In genomic region chr9:114156311-114156657, GRCh38 we compare ENCODE assay signal across 9 cellular contexts. TPM values are rescaled to one million over a fixed set of nuclear protein-coding genes. Genes with fewer than 3 reads are reported as not detected.
A peak's percentile ranks its signal among the peaks of the same experiment; 100 is the strongest.
DNase-seq lines count a peak whose midpoint lies in the region; ATAC-seq and TF ChIP-seq lines count a peak whose summit lies in the region.
"Had no signal": no experiment of that assay in that cellular context is flagged by ENCODE, and none has a peak within 500 bp of the region (broad histone marks: within the 10 kb centered on the region; RNA-seq: fewer than 3 reads in every experiment).

No MANE protein-coding gene starts in this region.

- no peak overlapping the region for H3K4me2 ChIP-seq in Karpas-422 (ENCODE audit: low read depth, low read length, poor library complexity, severe bottlenecking)

- H3K27me3 Mint-ChIP-seq in Caco-2 (ENCODE audit: insufficient read depth, unreplicated experiment) = no peaks in the 10 kb centered on the region

- no peak overlapping the region for H2AFZ ChIP-seq in Karpas-422 (ENCODE audit: low read length)

- H3K36me3 ChIP-seq in Caco-2 (ENCODE audit: control insufficient read depth, insufficient read depth, low read length) = no peaks in the 10 kb centered on the region
- H3K36me3 ChIP-seq in SK-N-MC (ENCODE audit: insufficient read depth, low read length) = no peaks in the 10 kb centered on the region
- no peaks in the 10 kb centered on the region for H3K36me3 ChIP-seq in endocrine pancreas (ENCODE audit: control insufficient read depth, insufficient read depth, low read length)
- no peaks in the 10 kb centered on the region for H3K36me3 ChIP-seq in aorta (ENCODE audit: control insufficient read depth in 1 of 2, insufficient read depth in 2 of 2, low read length in 1 of 2)
- no peaks in the 10 kb centered on the region for H3K36me3 ChIP-seq in Karpas-422 (ENCODE audit: insufficient read depth, low read length)

- CTCF ChIA-PET in Caco-2 (lab: Charles Lee) = interaction anchor here (1.2 to 4.1 kb wide), 2 partner anchors 48 to 74 kb away, joined by 3 to 76 read pairs; no protein-coding TSS in a partner anchor

- WGBS in aorta, 2 donors = 0 to 1% methylated on average over 13 to 19 of the region's 19 CpGs

- peaks cover 12% of the 10 kb centered on the region for H3K36me3 Mint-ChIP-seq in Caco-2 (ENCODE audit: insufficient read depth, unreplicated experiment)

- 0 out of 2 replicates have a peak, but pooled peaks cover 4% of the 10 kb centered on the region for H4K20me1 ChIP-seq in Karpas-422 (ENCODE audit: insufficient read depth, low read depth, low read length)

- H3K4me1 ChIP-seq in Caco-2 (peaks cover 11% of the 10 kb centered on the region), endocrine pancreas (ENCODE audit: control insufficient read depth, insufficient read depth, low read length) (no peaks in the 10 kb centered on the region), aorta (ENCODE audit: control insufficient read depth in 1 of 2, insufficient read depth in 2 of 2, low read length in 2 of 2) (no peaks in the 10 kb centered on the region), Karpas-422 (ENCODE audit: low read length) (no peaks in the 10 kb centered on the region)

- H3K9me3 ChIP-seq in Caco-2 = no peaks in the 10 kb centered on the region
- H3K9me3 ChIP-seq in SK-N-MC (ENCODE audit: low read depth, low read length) = no peaks in the 10 kb centered on the region
- H3K9me3 ChIP-seq in endocrine pancreas (ENCODE audit: control insufficient read depth, low read length) = no peaks in the 10 kb centered on the region
- H3K9me3 ChIP-seq in aorta (ENCODE audit: control insufficient read depth, low read length) = no peaks in the 10 kb centered on the region
- H3K9me3 ChIP-seq in Karpas-422 (ENCODE audit: low read length) = no peaks in the 10 kb centered on the region

- H3K9me2 ChIP-seq in Karpas-422 (replicated peaks; ENCODE audit: insufficient read depth, low read length) = no peaks in the 10 kb centered on the region

- H3K79me2 ChIP-seq in Karpas-422 (ENCODE audit: low read length) = no peaks in the 10 kb centered on the region

- H3K4me3 ChIP-seq in Caco-2 (ENCODE audit: low read depth, low read length) (peak overlapping the region; percentile 81), SK-N-MC (peak overlapping the region; percentile 91), endocrine pancreas (ENCODE audit: control insufficient read depth, insufficient read depth, low read length) (peak overlapping the region; percentile 49), aorta (ENCODE audit: low read length in 2 of 2) (peak overlapping the region; percentile 84), Karpas-422 (ENCODE audit: low read length) (no peak overlapping the region)

- H3K27me3 ChIP-seq in Caco-2 (replicated peaks; ENCODE audit: control insufficient read depth, insufficient read depth, low read length) (no peaks in the 10 kb centered on the region), endocrine pancreas (ENCODE audit: control insufficient read depth, insufficient read depth, low read length) (peaks cover 8% of the 10 kb centered on the region), aorta (ENCODE audit: control insufficient read depth in 1 of 2, insufficient read depth in 2 of 2, low read length in 1 of 2) (no peaks in the 10 kb centered on the region), Karpas-422 (ENCODE audit: low read length) (no peaks in the 10 kb centered on the region)

- H3K27ac ChIP-seq in SK-N-MC (no peak overlapping the region), aorta (ENCODE audit: low read depth in 1 of 2, low read length in 2 of 2) (peak overlapping the region in 1 of 2 donors; percentile 64), Karpas-422 (ENCODE audit: low read length) (no peak overlapping the region)

- H3K9me3 Mint-ChIP-seq in Caco-2 (ENCODE audit: unreplicated experiment) = no peaks in the 10 kb centered on the region

- TF ChIP-seq CTCF in Caco-2 (IDR thresholded peaks at IDR 0.05; ENCODE audit: insufficient read depth in 1 of 2, low read depth in 1 of 2, low read length in 1 of 2, severe bottlenecking in 1 of 2, unreplicated experiment in 1 of 2) (no peak), GM10266 (IDR thresholded peaks at IDR 0.05; ENCODE audit: control insufficient read depth, insufficient read depth, low read depth, missing control alignments) (no peak)

- intact Hi-C loops in Caco-2 (cut with micrococcal nuclease; ENCODE audit: unreplicated experiment) (loop anchor here (1.0 kb wide), 1 partner anchor 45 kb away; no protein-coding TSS in a partner anchor), aorta (cut with DNase I) (loop anchor here (2.0 to 5.0 kb wide), 3 partner anchors 81 to 116 kb away; no protein-coding TSS in a partner anchor)

- H3K4me3 Mint-ChIP-seq in Caco-2 (ENCODE audit: unreplicated experiment) = peak overlapping the region; percentile 78

- no peak for ATAC-seq in aorta (ENCODE audit: low FRiP score)

- BruUV-seq in Caco-2 (replicated peaks; lab: Mats Ljungman, UMichigan) = TSS peak; percentile 32

- peaks cover 13% of the 10 kb centered on the region for H3K4me1 Mint-ChIP-seq in Caco-2 (ENCODE audit: low read depth, unreplicated experiment)

- H3K27ac Mint-ChIP-seq in Caco-2 (ENCODE audit: unreplicated experiment) = peak overlapping the region; percentile 82

- H3K9ac ChIP-seq in SK-N-MC (ENCODE audit: insufficient read length) (peak overlapping the region; percentile 71), endocrine pancreas (ENCODE audit: control insufficient read depth, insufficient read depth, low read length) (peak overlapping the region; percentile 78), Karpas-422 (ENCODE audit: low read length) (no peak overlapping the region)

- no peak for DNase-seq in Caco-2
- DNase-seq in SK-N-MC (ENCODE audit: low read depth, low spot score) = no peak
- peak; percentile 30 for DNase-seq in myocyte (ENCODE audit: low read depth)
- DNase-seq in aorta = peak; percentile 68 to 76
- no peak for DNase-seq in GM10266 (ENCODE audit: extremely low spot score)
- no peak for DNase-seq in UCSD-AML1 (lab: John Stamatoyannopoulos, UW; ENCODE audit: unreplicated experiment)
- DNase-seq in Karpas-422 = no peak

- POLR2A ChIA-PET in Caco-2 (lab: Charles Lee) = interaction anchor here (0.6 kb wide), 1 partner anchor 33 kb away, joined by 3 read pairs; no protein-coding TSS in a partner anchor

RNA-seq across cellular contexts. Expression of gene COL27A1, which starts 0.9 kb away (rescaled TPM):
- total RNA-seq in Caco-2 (2022) (31.1 and 41.3 TPM in 2 replicates), myocyte (2.9 and 3.5 TPM in 2 replicates), aorta (10 to 100 TPM; 36.9 to 54.3 TPM)
- 4.1 TPM for polyA plus RNA-seq in myocyte (2012)
- 10 to 100 TPM in 1 of 2 donors, 1 to 10 TPM in 1; 1.9 to 59.4 TPM for polyA plus RNA-seq in aorta
- total RNA-seq in Karpas-422 (2014; rRNA removed; shearing (Covaris generic); ENCODE audit: low replicate concordance) = not detected in 2 replicates

RNA-seq across cellular contexts. Expression of gene KIF12, which starts 57.2 kb away (rescaled TPM):
- 54.6 and 55.0 TPM in 2 replicates for total RNA-seq in Caco-2 (2022)
- total RNA-seq in myocyte = not detected in 2 replicates
- polyA plus RNA-seq in myocyte (2012) = not detected
- total RNA-seq in aorta = not detected
- 1 to 10 TPM in 1 of 2 donors, under 1 TPM in 1; 0.38 to 8.4 TPM for polyA plus RNA-seq in aorta
- not detected in 2 replicates for total RNA-seq in Karpas-422 (2014; rRNA removed; shearing (Covaris generic); ENCODE audit: low replicate concordance)
- total RNA-seq: subcutaneous adipose tissue had no signal

Comparison
In these comparisons a context has a peak if more than half of its experiments do, and no peak if none do; other contexts are left out.
1. DNase-seq: peak in myocyte (single experiment) and aorta (2 of 2); none in Caco-2 (0 of 2), SK-N-MC (single experiment), GM10266 (single experiment), UCSD-AML1 (single experiment) and Karpas-422 (single experiment).
2. RNA of gene KIF12, which starts 57.2 kb away (total RNA-seq): 54.6 to 55.0 TPM in Caco-2; not detected in aorta, not detected in myocyte and not detected in Karpas-422; every median in the first group is over 10 times any median in the second.